Comparison of ENCODE assay signal across 8 cellular contexts in genomic region chr12:67268896-67269631, GRCh38. TPM values are rescaled to one million over a fixed set of nuclear protein-coding genes. Genes with fewer than 3 reads are reported as not detected.
DNase-seq lines count a peak whose midpoint lies in the region; ATAC-seq and TF ChIP-seq lines count a peak whose summit lies in the region.

CAND1 (plus strand) TSS chr12:67269358; CDS start chr12:67269718, 360 bp downstream.

- WGBS in right lobe of liver (ENCODE audit: insufficient coverage, low coverage, low lambda C conversion rate, missing lambda C conversion rate), result under 1% methylated on average over 51 of the region's 61 CpGs

- ATAC-seq in GM19452 (IDR thresholded peaks at IDR 0.05; ENCODE audit: unreplicated experiment) (peak; percentile 74), right lobe of liver (peak; percentile 88 to 91 (median 90))

- no peaks in the 10 kb centered on the region for H3K36me3 ChIP-seq in right lobe of liver

- DNase-seq in CD1c-positive myeloid dendritic cell (ENCODE audit: extremely low spot score), result peak; percentile 100
- peak; percentile 97 for DNase-seq in HK-2 (ENCODE audit: unreplicated experiment)
- DNase-seq in NCI-H82 treated with DMSO at 0.1 percent for 48 hours (lab: John Stamatoyannopoulos, UW; ENCODE audit: unreplicated experiment), result peak; percentile 97
- peak; percentile 95 for DNase-seq in activated CD4-positive, alpha-beta memory T cell treated with anti-CD3 and anti-CD28 coated beads, Interleukin-2, amount 10 ng/mL, durations not matched to agents 7 days and 5 days
- peak; percentile 96 to 99 (median 98) for DNase-seq in dorsolateral prefrontal cortex
- peak; percentile 97 to 99 (median 98) for DNase-seq in right lobe of liver
- DNase-seq in stimulated activated CD4-positive, alpha-beta T cell treated with anti-CD3 and anti-CD28 coated beads, Interleukin-4, amount 100 ng/mL, for 4 hours, result peak; percentile 92 to 97

- CTCF ChIA-PET in activated CD4-positive, alpha-beta memory T cell treated with anti-CD3 and anti-CD28 coated beads, Interleukin-2, amount 10 ng/mL, durations not matched to agents 7 days and 5 days (lab: Charles Lee), result interaction anchor here (0.7 to 1.9 kb wide), 9 partner anchors 10 to 890 kb away, joined by 3 to 4 read pairs (median 4); partner anchors contain the start of gene IFNG

- TF ChIP-seq POLR2A in right lobe of liver (IDR thresholded peaks at IDR 0.05), result peak; percentile 90

- intact Hi-C loops in dorsolateral prefrontal cortex (cut with DNase I) (loop anchor here in 1 of 2 donors (5.0 kb wide), 1 partner anchor 1063 kb away; the partner anchor contains the start of gene MDM1), right lobe of liver (cut with DNase I) (no loop called here)

- H3K9me3 ChIP-seq in right lobe of liver, result no peaks in the 10 kb centered on the region

- no peaks in the 10 kb centered on the region for H3K27me3 Mint-ChIP-seq in activated CD4-positive, alpha-beta memory T cell treated with anti-CD3 and anti-CD28 coated beads, Interleukin-2, amount 10 ng/mL, durations not matched to agents 7 days and 5 days

- H3K27ac Mint-ChIP-seq in activated CD4-positive, alpha-beta memory T cell treated with anti-CD3 and anti-CD28 coated beads, Interleukin-2, amount 10 ng/mL, durations not matched to agents 7 days and 5 days, result peak within 1 kb of the TSS; percentile 92

- H3K36me3 Mint-ChIP-seq in activated CD4-positive, alpha-beta memory T cell treated with anti-CD3 and anti-CD28 coated beads, Interleukin-2, amount 10 ng/mL, durations not matched to agents 7 days and 5 days (ENCODE audit: low read depth), result peaks cover 11% of the 10 kb centered on the region

- H3K9me3 Mint-ChIP-seq in activated CD4-positive, alpha-beta memory T cell treated with anti-CD3 and anti-CD28 coated beads, Interleukin-2, amount 10 ng/mL, durations not matched to agents 7 days and 5 days, result no peaks in the 10 kb centered on the region

- no peaks in the 10 kb centered on the region for H3K27me3 ChIP-seq in dorsolateral prefrontal cortex
- no peaks in the 10 kb centered on the region for H3K27me3 ChIP-seq in right lobe of liver

- H3K4me3 Mint-ChIP-seq in activated CD4-positive, alpha-beta memory T cell treated with anti-CD3 and anti-CD28 coated beads, Interleukin-2, amount 10 ng/mL, durations not matched to agents 7 days and 5 days, result peak within 1 kb of the TSS; percentile 94

- POLR2A ChIA-PET in activated CD4-positive, alpha-beta memory T cell treated with anti-CD3 and anti-CD28 coated beads, Interleukin-2, amount 10 ng/mL, durations not matched to agents 7 days and 5 days (lab: Charles Lee), result interaction anchor here (0.5 to 4.1 kb wide), 22 partner anchors 11 to 1540 kb away, joined by 3 to 36 read pairs (median 5); partner anchors contain the start of genes DYRK2, HELB, RAP1B and TMBIM4

- peaks cover 0 to 28% (median 0%) of the 10 kb centered on the region in 4 donors for H3K4me1 ChIP-seq in right lobe of liver

- H3K27ac ChIP-seq in dorsolateral prefrontal cortex (peak within 1 kb of the TSS; percentile 81 to 100 (median 98)), right lobe of liver (peak within 1 kb of the TSS; percentile 96 to 98 (median 96))

- peaks cover 44% of the 10 kb centered on the region for H3K4me1 Mint-ChIP-seq in activated CD4-positive, alpha-beta memory T cell treated with anti-CD3 and anti-CD28 coated beads, Interleukin-2, amount 10 ng/mL, durations not matched to agents 7 days and 5 days

- peak in 39 of 56 donors; percentile 2 to 59 (median 38) for TF ChIP-seq CTCF in dorsolateral prefrontal cortex (IDR thresholded peaks at IDR 0.05 in 54 of 56, conservative IDR thresholded peaks at IDR 0.05 in 2 of 56; ENCODE audit: low read depth in 1 of 56, partially characterized antibody in 56 of 56)
- TF ChIP-seq CTCF in right lobe of liver (IDR thresholded peaks at IDR 0.05), result peak in 1 of 4 donors; percentile 14

- H3K4me3 ChIP-seq in dorsolateral prefrontal cortex (peak within 1 kb of the TSS; percentile 61 to 98 (median 92)), right lobe of liver (peak within 1 kb of the TSS; percentile 72 to 85 (median 83))

RNA-seq across cellular contexts. Expression of gene CAND1, which starts in this region (rescaled TPM):
- total RNA-seq in activated CD4-positive, alpha-beta memory T cell treated with anti-CD3 and anti-CD28 coated beads, Interleukin-2, amount 10 ng/mL, durations not matched to agents 7 days and 5 days, result 100 to 1,000 TPM; 147 to 150 TPM
- total RNA-seq in dorsolateral prefrontal cortex, result 100 to 1,000 TPM in 118 of 120 experiments, 10 to 100 TPM in 2; 92.1 to 204 (median 154) TPM
- total RNA-seq in right lobe of liver, result 10 to 100 TPM; 29.3 to 64.4 (median 57.6) TPM

Comparison
In these comparisons a context has a peak if more than half of its experiments do, and no peak if none do; other contexts are left out.
1. Peak in every context shown above with its lines: DNase-seq, ATAC-seq, H3K4me3 ChIP-seq and H3K27ac ChIP-seq.